ENCODE assay signal across 8 cellular contexts in genomic region chr15:98548172-98548971, GRCh38.
DNase-seq lines count a peak whose midpoint lies in the region; ATAC-seq and TF ChIP-seq lines count a peak whose summit lies in the region.

No MANE protein-coding gene starts in this region.

- POLR2A ChIA-PET in RWPE1 (lab: Yijun Ruan, JAX; ENCODE audit: low non-redundant PET): no interaction called here

- TF ChIP-seq POLR2A in uterus (IDR thresholded peaks at IDR 0.05): peak in 1 of 2 donors; percentile 42

- H3K27ac ChIP-seq in RWPE1: peak overlapping the region; percentile 84
- peak overlapping the region; percentile 67 to 86 for H3K27ac ChIP-seq in ascending aorta
- peak overlapping the region; percentile 81 to 85 for H3K27ac ChIP-seq in uterus

- intact Hi-C loops in ascending aorta (cut with DNase I) (loop anchor here (1.0 to 5.0 kb wide), 3 partner anchors 24 to 99 kb away; no protein-coding TSS in a partner anchor), uterus (cut with DNase I; ENCODE audit: low total_unique reads) (no loop called here)

- H3K27me3 ChIP-seq in ascending aorta (no peaks in the 10 kb centered on the region), uterus (no peaks in the 10 kb centered on the region)

- H3K36me3 Mint-ChIP-seq in progenitor cell of endocrine pancreas (ENCODE audit: insufficient read depth): no peaks in the 10 kb centered on the region

- H3K4me3 ChIP-seq in ascending aorta (peak overlapping the region; percentile 57 to 72), uterus (peak overlapping the region; percentile 49 to 62)

- DNase-seq in ELR (ENCODE audit: low read depth): peak; percentile 46
- DNase-seq in RWPE1 (ENCODE audit: low spot score): peak; percentile 71
- peak; percentile 65 to 87 for DNase-seq in ascending aorta (ENCODE audit: low spot score in 2 of 2)
- DNase-seq in hepatic stellate cell (ENCODE audit: low spot score): peak; percentile 58
- DNase-seq in progenitor cell of endocrine pancreas (ENCODE audit: low spot score, unreplicated experiment): peak; percentile 14
- DNase-seq in uterus: peak; percentile 70 to 77

- no peak for TF ChIP-seq CTCF in RWPE1 (conservative IDR thresholded peaks at IDR 0.05; ENCODE audit: low read depth)
- peak in 1 of 3 experiments; percentile 31 for TF ChIP-seq CTCF in ascending aorta (IDR thresholded peaks at IDR 0.05)
- TF ChIP-seq CTCF in progenitor cell of endocrine pancreas (IDR thresholded peaks at IDR 0.05; ENCODE audit: unreplicated experiment): no peak
- peak in 1 of 4 experiments; percentile 30 for TF ChIP-seq CTCF in uterus (IDR thresholded peaks at IDR 0.05)

- peak overlapping the region; percentile 65 for H3K27ac Mint-ChIP-seq in progenitor cell of endocrine pancreas

- ATAC-seq in GM21576 (IDR thresholded peaks at IDR 0.05; ENCODE audit: unreplicated experiment) (no peak), GM19452 (IDR thresholded peaks at IDR 0.05; ENCODE audit: unreplicated experiment) (no peak)

- H3K4me1 Mint-ChIP-seq in progenitor cell of endocrine pancreas (ENCODE audit: low read depth): peaks cover 18% of the 10 kb centered on the region

- H3K9me3 Mint-ChIP-seq in progenitor cell of endocrine pancreas (ENCODE audit: low read depth): no peaks in the 10 kb centered on the region

- H3K36me3 ChIP-seq in ascending aorta: no peaks in the 10 kb centered on the region
- H3K36me3 ChIP-seq in uterus: no peaks in the 10 kb centered on the region

- H3K9me3 ChIP-seq in ascending aorta (no peaks in the 10 kb centered on the region), uterus (no peaks in the 10 kb centered on the region)

- CTCF ChIA-PET in RWPE1 (lab: Yijun Ruan, JAX): interaction anchor here (0.5 to 1.0 kb wide), 2 partner anchors 34 to 101 kb away, joined by 3 read pairs; no protein-coding TSS in a partner anchor

- H3K4me1 ChIP-seq in ascending aorta: peaks cover 0 to 4% of the 10 kb centered on the region in 2 donors
- H3K4me1 ChIP-seq in uterus: no peaks in the 10 kb centered on the region

- H3K4me3 Mint-ChIP-seq in progenitor cell of endocrine pancreas (ENCODE audit: low read depth): peak overlapping the region; percentile 75

- peaks cover 77% of the 10 kb centered on the region for H3K27me3 Mint-ChIP-seq in progenitor cell of endocrine pancreas

Comparison
In these comparisons a context has a peak if more than half of its experiments do, and no peak if none do; other contexts are left out.
1. DNase-seq: peak in every context shown above with its lines; median percentile 76 in ascending aorta; 74 in uterus; 71 in RWPE1; 58 in hepatic stellate cell; 46 in ELR; 14 in progenitor cell of endocrine pancreas.